ENCODE assay signal across 26 cellular contexts in genomic region chr12:67928621-67929369, GRCh38.
DNase-seq lines count a peak whose midpoint lies in the region; ATAC-seq, FAIRE-seq and TF ChIP-seq lines count a peak whose summit lies in the region.
"Had no signal": no experiment of that assay in that cellular context is flagged by ENCODE, and none has a peak within 500 bp of the region (broad histone marks: within the 10 kb centered on the region; RNA-seq: fewer than 3 reads in every experiment).

No MANE protein-coding gene starts in this region.

- 36 to 44% (median 43%) methylated on average over 3 of the region's 3 CpGs for WGBS in small intestine, 3 donors

- H3K27me3 ChIP-seq in left lung (no peaks in the 10 kb centered on the region), small intestine (ENCODE audit: control insufficient read depth in 2 of 2, insufficient read depth in 2 of 2, low read length in 2 of 2) (no peaks in the 10 kb centered on the region)
- H3K27me3 ChIP-seq: adrenal gland had no signal

- TF ChIP-seq CTCF in fibroblast of the aortic adventitia (IDR thresholded peaks at IDR 0.05; ENCODE audit: insufficient read depth, low read length) (no peak), left lung (IDR thresholded peaks at IDR 0.05) (no peak)

- DNase-seq in amniotic epithelial cell (ENCODE audit: low read depth) (peak; percentile 10), fibroblast of the aortic adventitia (ENCODE audit: low read depth) (peak; percentile 55), left lung (no peak), small intestine (peak; percentile 47), activated T-cell treated with anti-CD3 and anti-CD28 coated beads for 4 hours (no peak), posterior cingulate gyrus (no peak), NCI-H1930 (lab: John Stamatoyannopoulos, UW) (no peak)
- DNase-seq: activated CD8-positive, alpha-beta memory T cell treated with anti-CD3 and anti-CD28 coated beads, Interleukin-2, amount 50 U/mL, for 48 hours; activated gamma-delta T cell treated with Interleukin-2 at 50 U/mL for 16 hours; adrenal gland; CD4-positive, alpha-beta T cell; DMS153; erythroblast; glutamatergic neuron; HFFc6; mammary epithelial cell; naive thymus-derived CD8-positive, alpha-beta T cell; NCI-H1436; NCI-H2171; NCI-H69; stimulated activated CD4-positive, alpha-beta T cell treated with anti-CD3 and anti-CD28 coated beads, Interleukin-4, amount 100 ng/mL, for 1 hour; stimulated activated naive CD8-positive, alpha-beta T cell treated with anti-CD3 and anti-CD28 coated beads, Interleukin-15, Interleukin-2, amounts not matched to agents 100 U/mL and 50 U/mL, for 24 hours; trophoblast cell had no signal

- no peak for FAIRE-seq in small intestine (lab: Jason Lieb, UNC)
- FAIRE-seq: G401.6 had no signal

- intact Hi-C loops in left lung (cut with DNase I) = no loop called here
- intact Hi-C loops in posterior cingulate gyrus (cut with DNase I) = no loop called here

- no peaks in the 10 kb centered on the region for H3K4me1 ChIP-seq in left lung
- H3K4me1 ChIP-seq in small intestine (ENCODE audit: control insufficient read depth in 2 of 2, insufficient read depth in 1 of 2, low read depth in 1 of 2, low read length in 1 of 2) = peaks cover 0 to 4% of the 10 kb centered on the region in 2 donors
- H3K4me1 ChIP-seq: adrenal gland had no signal

- no peaks in the 10 kb centered on the region for H3K36me3 ChIP-seq in left lung
- no peaks in the 10 kb centered on the region for H3K36me3 ChIP-seq in small intestine (ENCODE audit: control insufficient read depth in 2 of 2, insufficient read depth in 2 of 2, low read length in 2 of 2)
- H3K36me3 ChIP-seq: adrenal gland had no signal

- H3K4me3 ChIP-seq in fibroblast of the aortic adventitia (ENCODE audit: low read depth, low read length) (no peak overlapping the region), left lung (no peak overlapping the region), small intestine (ENCODE audit: low read depth in 1 of 2, low read length in 2 of 2) (no peak overlapping the region)
- H3K4me3 ChIP-seq: adrenal gland, PC-9 had no signal

- peak; percentile 58 for ATAC-seq in left lung
- ATAC-seq: naive thymus-derived CD8-positive, alpha-beta T cell; stimulated activated naive CD8-positive, alpha-beta T cell treated with anti-CD3 and anti-CD28 coated beads, Interleukin-15, Interleukin-2, amounts not matched to agents 100 U/mL and 50 U/mL, for 24 hours had no signal

- H3K27ac ChIP-seq in left lung (no peak overlapping the region), small intestine (ENCODE audit: low read depth in 1 of 2, low read length in 1 of 2) (no peak overlapping the region)
- H3K27ac ChIP-seq: adrenal gland, parathyroid adenoma, PC-9 had no signal

- H3K9me3 ChIP-seq in left lung = no peaks in the 10 kb centered on the region
- H3K9me3 ChIP-seq in small intestine (ENCODE audit: control insufficient read depth, low read depth) = no peaks in the 10 kb centered on the region
- H3K9me3 ChIP-seq: adrenal gland had no signal

Comparison
In these comparisons a context has a peak if more than half of its experiments do, and no peak if none do; other contexts are left out.
1. DNase-seq: peak in amniotic epithelial cell (single experiment), fibroblast of the aortic adventitia (single experiment) and small intestine (single experiment); none in left lung (0 of 2), activated T-cell treated with anti-CD3 and anti-CD28 coated beads for 4 hours (single experiment), posterior cingulate gyrus (0 of 10) and NCI-H1930 (0 of 2).